ENCODE assay signal across 16 cellular contexts in the genomic region with DNA sequence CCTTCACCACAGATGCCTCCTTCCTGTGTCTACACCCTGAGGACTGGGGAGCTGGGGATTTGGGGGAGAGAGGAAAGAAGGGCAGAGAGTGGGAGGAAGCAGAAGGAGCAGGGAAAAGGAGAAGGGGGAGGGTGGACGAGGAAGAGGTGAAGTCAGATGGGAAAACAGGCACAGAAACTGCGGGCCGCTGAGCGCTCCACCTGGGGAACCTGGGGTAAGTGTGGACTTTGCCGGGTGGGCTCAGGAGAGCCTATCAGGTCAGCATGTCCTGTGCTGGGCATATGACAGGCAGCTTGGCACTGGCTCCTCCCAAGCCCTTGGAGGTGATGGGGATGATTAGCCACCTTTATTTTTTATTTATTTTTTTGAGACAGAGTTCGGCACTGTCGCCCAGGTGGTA.
DNase-seq lines count a peak whose midpoint lies in the region; ATAC-seq and TF ChIP-seq lines count a peak whose summit lies in the region.
"Had no signal": no experiment of that assay in that cellular context is flagged by ENCODE, and none has a peak within 500 bp of the region (broad histone marks: within the 10 kb centered on the region; RNA-seq: fewer than 3 reads in every experiment).

No MANE protein-coding gene starts in this region.

- H2BK5ac ChIP-seq in IMR-90 (ENCODE audit: low read depth, low read length, poor library complexity, severe bottlenecking), result peak overlapping the region; percentile 90

- peaks cover 60% of the 10 kb centered on the region for H3K4me1 ChIP-seq in IMR-90 (ENCODE audit: control insufficient read depth, insufficient read depth, low read length)
- peaks cover 25% of the 10 kb centered on the region for H3K4me1 ChIP-seq in lower lobe of right lung
- H3K4me1 ChIP-seq in suprapubic skin, result peaks cover 55% of the 10 kb centered on the region

- H3K23ac ChIP-seq in IMR-90 (ENCODE audit: low read depth, low read length), result peak overlapping the region; percentile 67; the same call in 1 of the 2 replicates

- H3K4me3 ChIP-seq in IMR-90 (ENCODE audit: insufficient read depth, low read depth, low read length) (no peak overlapping the region), lower lobe of right lung (no peak overlapping the region), suprapubic skin (no peak overlapping the region)

- TF ChIP-seq EP300 in suprapubic skin (IDR thresholded peaks at IDR 0.05), result no peak

- peak overlapping the region; percentile 97; the same call in 1 of the 2 replicates for H2BK20ac ChIP-seq in IMR-90 (ENCODE audit: low read depth, low read length)

- no peaks in the 10 kb centered on the region for H3K9me3 Mint-ChIP-seq in chondrocyte (ENCODE audit: low read depth)
- H3K9me3 Mint-ChIP-seq in activated CD4-positive, alpha-beta T cell treated with anti-CD3 and anti-CD28 coated beads for 36 hours (ENCODE audit: low read depth), result no peaks in the 10 kb centered on the region
- H3K9me3 Mint-ChIP-seq: activated B cell treated with CpG ODN at 0.5 μM for 24 hours; CD14-positive monocyte; stimulated activated memory B cell treated with anti-CD40 and anti-IgM and Interleukin-4, amounts not matched to agents 10 μg/mL and 1 μg/mL and 100 μg/mL, for 72 hours had no signal

- H2BK15ac ChIP-seq in IMR-90 (ENCODE audit: low read depth, low read length), result peak overlapping the region; percentile 85; the same call in 1 of the 3 replicates

- H3K4me2 ChIP-seq in IMR-90 (ENCODE audit: low read depth, low read length), result no peak overlapping the region

- H3K27ac Mint-ChIP-seq in chondrocyte (ENCODE audit: unreplicated experiment), result peak overlapping the region; percentile 80
- H3K27ac Mint-ChIP-seq in activated CD4-positive, alpha-beta T cell treated with anti-CD3 and anti-CD28 coated beads for 36 hours, result no peak overlapping the region
- H3K27ac Mint-ChIP-seq: activated B cell treated with CpG ODN at 0.5 μM for 24 hours; CD14-positive monocyte; stimulated activated memory B cell treated with anti-CD40 and anti-IgM and Interleukin-4, amounts not matched to agents 10 μg/mL and 1 μg/mL and 100 μg/mL, for 72 hours had no signal

- no peak for DNase-seq in IMR-90
- no peak for DNase-seq in chondrocyte (ENCODE audit: low spot score)
- no peak for DNase-seq in lower lobe of right lung
- peak in 1 of 2 donors; percentile 52 for DNase-seq in suprapubic skin (ENCODE audit: low spot score in 2 of 2)
- no peak for DNase-seq in activated CD4-positive, alpha-beta T cell treated with anti-CD3 and anti-CD28 coated beads for 36 hours
- DNase-seq in AG08396 (ENCODE audit: low spot score), result no peak
- DNase-seq in GM03348 (ENCODE audit: low spot score), result no peak
- DNase-seq: activated B cell treated with CpG ODN at 0.5 μM for 24 hours; activated CD8-positive, alpha-beta memory T cell treated with anti-CD3 and anti-CD28 coated beads for 24 hours; activated effector memory CD4-positive, alpha-beta T cell treated with Interleukin-2 at 50 U/mL for 16 hours; DND-41; NK-92 treated with Interleukin-12 subunit alpha and Interleukin-12 subunit beta, amount 100 ng/mL, for 24 hours; SHP77 had no signal

- H4K91ac ChIP-seq in IMR-90 (ENCODE audit: insufficient read depth, low read depth, low read length), result peak overlapping the region; percentile 81

- WGBS in IMR-90 (ENCODE audit: extremely low coverage in 2 of 2, insufficient read length in 1 of 2), 2 experiments, result 100% methylated on average over 1 of the region's 7 CpGs; no CpG with 5 or more reads in 1 of the 2 experiments
- 82% methylated on average over 7 of the region's 7 CpGs for WGBS in suprapubic skin

- no peaks in the 10 kb centered on the region for H3K27me3 Mint-ChIP-seq in chondrocyte (ENCODE audit: low read depth)
- H3K27me3 Mint-ChIP-seq in activated CD4-positive, alpha-beta T cell treated with anti-CD3 and anti-CD28 coated beads for 36 hours, result peaks cover 2% of the 10 kb centered on the region
- H3K27me3 Mint-ChIP-seq: activated B cell treated with CpG ODN at 0.5 μM for 24 hours had no signal

- peak overlapping the region; percentile 79 for H2AFZ ChIP-seq in IMR-90 (replicated peaks; ENCODE audit: low read length, poor library complexity)

- H3K4me1 Mint-ChIP-seq in chondrocyte (ENCODE audit: low read depth), result peaks cover 72% of the 10 kb centered on the region
- no peaks in the 10 kb centered on the region for H3K4me1 Mint-ChIP-seq in activated CD4-positive, alpha-beta T cell treated with anti-CD3 and anti-CD28 coated beads for 36 hours
- H3K4me1 Mint-ChIP-seq: CD14-positive monocyte; stimulated activated memory B cell treated with anti-CD40 and anti-IgM and Interleukin-4, amounts not matched to agents 10 μg/mL and 1 μg/mL and 100 μg/mL, for 72 hours had no signal

- H3K27ac ChIP-seq in IMR-90 (ENCODE audit: insufficient read depth, low read length) (peak overlapping the region; percentile 46; the same call in 1 of the 2 replicates), lower lobe of right lung (peak overlapping the region; percentile 24), suprapubic skin (peak overlapping the region; percentile 69)

- H3K36me3 ChIP-seq in IMR-90 (ENCODE audit: control insufficient read depth, insufficient read depth, low read length), result no peaks in the 10 kb centered on the region
- H3K36me3 ChIP-seq in lower lobe of right lung, result no peaks in the 10 kb centered on the region
- no peaks in the 10 kb centered on the region for H3K36me3 ChIP-seq in suprapubic skin

- intact Hi-C loops in IMR-90 (cut with micrococcal nuclease) (no loop called here), lower lobe of right lung (cut with DNase I) (no loop called here)
- intact Hi-C loops in activated CD4-positive, alpha-beta T cell treated with anti-CD3 and anti-CD28 coated beads for 36 hours (cut with DNase I, micrococcal nuclease), result no loop called here

- H3K36me3 Mint-ChIP-seq in chondrocyte (ENCODE audit: low read depth), result peaks cover 9% of the 10 kb centered on the region
- H3K36me3 Mint-ChIP-seq in activated CD4-positive, alpha-beta T cell treated with anti-CD3 and anti-CD28 coated beads for 36 hours (ENCODE audit: low read depth), result no peaks in the 10 kb centered on the region
- H3K36me3 Mint-ChIP-seq: CD14-positive monocyte; stimulated activated memory B cell treated with anti-CD40 and anti-IgM and Interleukin-4, amounts not matched to agents 10 μg/mL and 1 μg/mL and 100 μg/mL, for 72 hours had no signal

- H3K79me1 ChIP-seq in IMR-90 (ENCODE audit: low read depth in 1 of 2, low read length in 2 of 2), result peaks cover 12 to 69% of the 10 kb centered on the region in 2 experiments

- peaks cover 58% of the 10 kb centered on the region for H3K9me1 ChIP-seq in IMR-90 (ENCODE audit: insufficient read depth, low read length)

- dilution Hi-C loops in IMR-90 (cut with HindIII; ENCODE audit: low sequenced_read_pairs, unreplicated experiment), result no loop called here

- CTCF ChIA-PET in IMR-90 (lab: Yijun Ruan, JAX), result no interaction called here
- CTCF ChIA-PET in activated CD4-positive, alpha-beta T cell treated with anti-CD3 and anti-CD28 coated beads for 36 hours (lab: Charles Lee), result interaction anchor here (0.7 kb wide), 1 partner anchor 229 kb away, joined by 3 read pairs; no protein-coding TSS in a partner anchor

- BruUV-seq in IMR-90 (replicated peaks; lab: Mats Ljungman, UMichigan), result no TSS peak

- TF ChIP-seq CTCF in IMR-90 (conservative IDR thresholded peaks at IDR 0.05; ENCODE audit: low read depth, low read length), result no peak
- no peak for TF ChIP-seq CTCF in chondrocyte (IDR thresholded peaks at IDR 0.05)
- no peak for TF ChIP-seq CTCF in lower lobe of right lung (IDR thresholded peaks at IDR 0.05)
- TF ChIP-seq CTCF in suprapubic skin (IDR thresholded peaks at IDR 0.05), result no peak

- POLR2A ChIA-PET in IMR-90 (lab: Charles Lee; ENCODE audit: unreplicated experiment), result no interaction called here
- POLR2A ChIA-PET in activated CD4-positive, alpha-beta T cell treated with anti-CD3 and anti-CD28 coated beads for 36 hours (lab: Charles Lee), result no interaction called here

- peak overlapping the region; percentile 71 to 90; a peak in 3 of 4 replicates for H4K8ac ChIP-seq in IMR-90 (ENCODE audit: low read depth in 2 of 2, low read length in 2 of 2)

- H3K27me3 ChIP-seq in IMR-90 (ENCODE audit: control insufficient read depth, insufficient read depth, low read length) (no peaks in the 10 kb centered on the region), lower lobe of right lung (ENCODE audit: low read depth) (no peaks in the 10 kb centered on the region), suprapubic skin (no peaks in the 10 kb centered on the region)

- H2AK9ac ChIP-seq in IMR-90 (replicated peaks; ENCODE audit: low read depth, low read length, poor library complexity), result peak overlapping the region; percentile 95

- peak overlapping the region; percentile 90 for H3K4ac ChIP-seq in IMR-90 (ENCODE audit: low read depth, low read length)

- H3K56ac ChIP-seq in IMR-90 (ENCODE audit: extremely low read depth, insufficient read depth, low read length), result peak overlapping the region; percentile 27; the same call in 1 of the 2 replicates

- peak overlapping the region; percentile 92 for H2AK5ac ChIP-seq in IMR-90 (ENCODE audit: low read depth, low read length)

- peak overlapping the region; percentile 72 for H3K18ac ChIP-seq in IMR-90 (ENCODE audit: low read depth, low read length)

- peak overlapping the region; percentile 86 for H4K5ac ChIP-seq in IMR-90 (ENCODE audit: low read depth, low read length)

- peaks cover 3% of the 10 kb centered on the region; the same call in 1 of the 2 replicates for H4K20me1 ChIP-seq in IMR-90 (ENCODE audit: insufficient read depth, low read length)

- no peaks in the 10 kb centered on the region for H3K9me3 ChIP-seq in IMR-90 (ENCODE audit: control insufficient read depth, insufficient read depth, low read length)
- H3K9me3 ChIP-seq in lower lobe of right lung, result no peaks in the 10 kb centered on the region
- no peaks in the 10 kb centered on the region for H3K9me3 ChIP-seq in suprapubic skin

- TF ChIP-seq POLR2A in IMR-90 (IDR thresholded peaks at IDR 0.05; ENCODE audit: low read depth, low read length) (no peak), suprapubic skin (IDR thresholded peaks at IDR 0.05) (no peak)

- H3K9ac ChIP-seq in IMR-90 (ENCODE audit: low read depth, low read length), result peak overlapping the region; percentile 9; the same call in 1 of the 2 replicates

- in situ Hi-C loops in IMR-90 (cut with MboI; ENCODE audit: low sequenced_read_pairs), result no loop called here

- peak overlapping the region; percentile 60 for H2BK120ac ChIP-seq in IMR-90 (ENCODE audit: low read depth, low read length)

- TF ChIP-seq RAD21 in IMR-90 (IDR thresholded peaks at IDR 0.05; ENCODE audit: low read length), result no peak

- H3K4me3 Mint-ChIP-seq in chondrocyte (ENCODE audit: unreplicated experiment), result no peak overlapping the region
- no peak overlapping the region for H3K4me3 Mint-ChIP-seq in activated CD4-positive, alpha-beta T cell treated with anti-CD3 and anti-CD28 coated beads for 36 hours
- H3K4me3 Mint-ChIP-seq: activated B cell treated with CpG ODN at 0.5 μM for 24 hours; CD14-positive monocyte; stimulated activated memory B cell treated with anti-CD40 and anti-IgM and Interleukin-4, amounts not matched to agents 10 μg/mL and 1 μg/mL and 100 μg/mL, for 72 hours had no signal

- peak overlapping the region; percentile 84 for H3K14ac ChIP-seq in IMR-90 (replicated peaks; ENCODE audit: low read depth, low read length)

- ATAC-seq in IMR-90 (ENCODE audit: low read depth), result no peak
- no peak for ATAC-seq in lower lobe of right lung
- ATAC-seq in GM19463 (IDR thresholded peaks at IDR 0.05; ENCODE audit: unreplicated experiment), result no peak
- no peak for ATAC-seq in activated CD4-positive, alpha-beta T cell treated with anti-CD3 and anti-CD28 coated beads for 36 hours
- ATAC-seq: stimulated activated memory B cell treated with anti-CD40 and anti-IgM and Interleukin-4, amounts not matched to agents 10 μg/mL and 1 μg/mL and 100 μg/mL, for 72 hours had no signal
